1 cellular context compared by ENCODE assay signal in genomic region chr2:171965661-171966060, GRCh38.
TF ChIP-seq lines count a peak whose summit lies in the region.

No MANE protein-coding gene starts in this region.

TF ChIP-seq in HEK293, 187 proteins besides CTCF, POLR2A, EP300 and RAD21 (continued from another document):
- TF ChIP-seq PRDM4 (tag by site-specific recombination; IDR thresholded peaks at IDR 0.05), result peak; percentile 97
- TF ChIP-seq ZNF558 (tag by site-specific recombination; IDR thresholded peaks at IDR 0.05), result no peak
- no peak for TF ChIP-seq AEBP2 (tag by site-specific recombination; IDR thresholded peaks at IDR 0.05; ENCODE audit: borderline replicate concordance)
- no peak for TF ChIP-seq ZNF776 (tag by site-specific recombination; IDR thresholded peaks at IDR 0.05; ENCODE audit: borderline replicate concordance)
- 0 out of 2 replicates have a peak, but pooled peaks have one; percentile 5 for TF ChIP-seq OSR2 (tag by site-specific recombination; IDR thresholded peaks at IDR 0.05)
- TF ChIP-seq INSM2 (tag by site-specific recombination; IDR thresholded peaks at IDR 0.05), result no peak
- TF ChIP-seq ZNF133 (tag by site-specific recombination; IDR thresholded peaks at IDR 0.05), result no peak
- no peak for TF ChIP-seq ZNF707 (tag by site-specific recombination; IDR thresholded peaks at IDR 0.05)
- TF ChIP-seq ELK4 (IDR thresholded peaks at IDR 0.05; ENCODE audit: borderline replicate concordance, low read depth, low read length), result no peak
- TF ChIP-seq ZNF239 (tag by site-specific recombination; IDR thresholded peaks at IDR 0.05), result no peak
- no peak for TF ChIP-seq ZNF26 (tag by site-specific recombination; IDR thresholded peaks at IDR 0.05)
- TF ChIP-seq PATZ1 (tag by site-specific recombination; IDR thresholded peaks at IDR 0.05), result no peak
- no peak for TF ChIP-seq MYNN (tag by site-specific recombination; IDR thresholded peaks at IDR 0.05; ENCODE audit: borderline replicate concordance)
- TF ChIP-seq PRDM6 (tag by site-specific recombination; IDR thresholded peaks at IDR 0.05), result peak; percentile 87
- no peak for TF ChIP-seq ZNF148 (tag by site-specific recombination; IDR thresholded peaks at IDR 0.05; ENCODE audit: borderline replicate concordance)
- TF ChIP-seq BCL11B (tag by site-specific recombination; IDR thresholded peaks at IDR 0.05; ENCODE audit: low read depth), result no peak
- no peak for TF ChIP-seq KLF17 (tag by site-specific recombination; IDR thresholded peaks at IDR 0.05)
- TF ChIP-seq ZNF157 (tag by site-specific recombination; IDR thresholded peaks at IDR 0.05), result no peak
- TF ChIP-seq PRDM1 (tag by site-specific recombination; IDR thresholded peaks at IDR 0.05), result peak; percentile 36; the same call in 1 of the 2 replicates
- TF ChIP-seq ZIC2 (tag by site-specific recombination; IDR thresholded peaks at IDR 0.05), result no peak
